Comparison of ENCODE assay signal across 12 cellular contexts in the genomic region with DNA sequence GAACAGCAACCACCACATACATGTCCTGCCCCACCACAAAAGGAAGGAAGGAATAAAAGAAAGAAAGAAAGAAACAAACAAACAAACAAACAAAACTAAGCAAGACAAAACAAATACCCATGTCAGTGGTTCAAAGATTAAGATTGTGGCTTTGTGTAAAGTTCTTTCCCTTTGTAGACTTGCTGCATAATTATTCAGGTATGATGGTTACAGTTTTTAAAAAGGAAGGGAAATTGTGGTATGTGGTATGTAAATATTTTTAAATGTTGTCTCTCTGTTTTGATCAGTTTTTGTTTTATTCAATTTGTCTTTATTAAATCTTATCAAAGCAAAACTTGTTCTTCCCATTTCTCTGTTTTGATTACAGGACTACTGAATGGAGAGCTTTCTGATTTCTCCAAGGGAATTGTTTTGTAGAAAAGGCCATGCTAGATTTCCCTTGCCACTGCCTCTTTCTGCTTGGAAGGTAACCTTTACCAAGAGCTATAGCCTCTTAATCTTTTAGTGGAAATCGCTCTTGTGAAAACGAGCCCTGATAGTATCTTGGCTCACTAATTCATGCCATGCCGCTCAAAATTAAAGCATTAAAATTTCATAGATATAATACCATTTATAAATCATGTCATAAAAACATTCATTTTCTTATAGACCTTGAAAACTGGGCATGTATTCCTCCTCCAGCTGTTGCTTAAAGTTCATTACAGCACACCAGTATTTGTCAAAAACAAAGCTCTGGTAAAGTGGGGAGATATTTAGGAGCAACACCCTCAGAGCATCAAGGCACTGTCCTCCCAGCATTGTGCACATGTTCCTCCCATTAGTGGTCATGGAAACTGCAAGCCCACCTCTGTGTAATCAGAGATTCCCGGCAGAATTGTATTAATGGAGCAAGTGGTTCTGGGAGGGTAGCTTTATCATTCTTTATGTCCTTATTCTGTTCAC.
"Had no signal": no experiment of that assay in that cellular context is flagged by ENCODE, and none has a peak within 500 bp of the region (broad histone marks: within the 10 kb centered on the region; RNA-seq: fewer than 3 reads in every experiment).

No MANE protein-coding gene starts in this region.

- H3K27me3 ChIP-seq: gastroesophageal sphincter, suprapubic skin, upper lobe of left lung had no signal

- H3K36me3 ChIP-seq: gastroesophageal sphincter, suprapubic skin, upper lobe of left lung had no signal

- DNase-seq: activated B cell treated with CpG ODN at 0.5 μM for 24 hours; activated CD4-positive, alpha-beta T cell treated with anti-CD3 and anti-CD28 coated beads, Interleukin-2, amount 10 ng/mL, durations not matched to agents 24 days and 14 days; cortex of kidney; effector memory CD8-positive, alpha-beta T cell; hippocampal formation; kidney glomerular epithelial cell; stimulated activated CD4-positive, alpha-beta T cell treated with anti-CD3 and anti-CD28 coated beads, Interleukin-2, amount 100 ng/mL, for 48 hours; stimulated activated naive CD8-positive, alpha-beta T cell treated with anti-CD3 and anti-CD28 coated beads, Interleukin-15, Interleukin-2, amounts not matched to agents 100 U/mL and 50 U/mL, for 24 hours; upper lobe of left lung had no signal

- H3K4me3 ChIP-seq: gastroesophageal sphincter, suprapubic skin, upper lobe of left lung had no signal

- H3K4me1 ChIP-seq: gastroesophageal sphincter, suprapubic skin, upper lobe of left lung had no signal

- H3K27ac ChIP-seq: epithelial cell of prostate, gastroesophageal sphincter, suprapubic skin, upper lobe of left lung had no signal

- H3K9me3 ChIP-seq: gastroesophageal sphincter, suprapubic skin, upper lobe of left lung had no signal
